Comparison of ENCODE assay signal across 30 cellular contexts in genomic region chr4:102402223-102402622, GRCh38.
"Had no signal": no experiment of that assay in that cellular context is flagged by ENCODE, and none has a peak within 500 bp of the region (broad histone marks: within the 10 kb centered on the region; RNA-seq: fewer than 3 reads in every experiment).

No MANE protein-coding gene starts in this region.

- ATAC-seq: activated CD4-positive, CD25-positive, alpha-beta regulatory T cell treated with anti-CD3 and anti-CD28 coated beads, Interleukin-2, amount 50 U/mL, for 24 hours; activated CD8-positive, alpha-beta T cell treated with anti-CD3 and anti-CD28 coated beads for 36 hours; activated T-cell treated with anti-CD3 and anti-CD28 coated beads, Interleukin-2, amount 50 U/mL, for 4 hours; activated T-helper 17 cell treated with anti-CD3 and anti-CD28 coated beads, Interleukin-2, amount 50 U/mL, for 72 hours; gastroesophageal sphincter; T-helper 17 cell had no signal

- FAIRE-seq: astrocyte, bronchial epithelial cell had no signal

- H3K4me3 ChIP-seq: coronary artery, dorsolateral prefrontal cortex, esophagus squamous epithelium, gastroesophageal sphincter had no signal

- DNase-seq: activated B cell treated with CpG ODN at 0.5 μM for 24 hours; activated CD4-positive, alpha-beta T cell treated with anti-CD3 and anti-CD28 coated beads for 48 hours; activated CD4-positive, alpha-beta T cell treated with anti-CD3 and anti-CD28 coated beads, Interleukin-2, amount 50 U/mL, for 1 hour; activated CD4-positive, alpha-beta T cell treated with anti-CD3 and anti-CD28 coated beads, Interleukin-2, amount 50 U/mL, for 48 hours; activated CD8-positive, alpha-beta memory T cell treated with anti-CD3 and anti-CD28 coated beads for 24 hours; activated CD8-positive, alpha-beta T cell treated with anti-CD3 and anti-CD28 coated beads for 36 hours; activated effector memory CD4-positive, alpha-beta T cell treated with Interleukin-2 at 50 U/mL for 16 hours; activated gamma-delta T cell treated with Interleukin-2 at 50 U/mL for 16 hours; activated naive CD4-positive, alpha-beta T cell treated with anti-CD3 and anti-CD28 coated beads, Interleukin-2, amount 50 U/mL, for 16 hours; activated naive CD4-positive, alpha-beta T cell treated with Interleukin-2 at 50 U/mL for 16 hours; activated T-cell treated with anti-CD3 and anti-CD28 coated beads, Interleukin-2, amount 50 U/mL, for 4 hours; amniotic stem cell; anterior cingulate cortex; brain microvascular endothelial cell; dorsolateral prefrontal cortex; effector memory CD4-positive, alpha-beta T cell; endodermal cell; esophagus squamous epithelium; foreskin melanocyte; head of caudate nucleus; T-helper 1 cell; T-helper 17 cell; T1000; WERI-Rb-1 had no signal
